In genomic region chr9:121048618-121049017, GRCh38 we compare ENCODE assay signal across 28 cellular contexts. TPM values are rescaled to one million over a fixed set of nuclear protein-coding genes. Genes with fewer than 3 reads are reported as not detected.
A peak's percentile ranks its signal among the peaks of the same experiment; 100 is the strongest.
DNase-seq lines count a peak whose midpoint lies in the region; ATAC-seq and TF ChIP-seq lines count a peak whose summit lies in the region.
"Had no signal": no experiment of that assay in that cellular context is flagged by ENCODE, and none has a peak within 500 bp of the region (broad histone marks: within the 10 kb centered on the region; RNA-seq: fewer than 3 reads in every experiment).

No MANE protein-coding gene starts in this region.

- H4K20me1 ChIP-seq in GM23248 (ENCODE audit: insufficient read depth), result no peaks in the 10 kb centered on the region

- no peak overlapping the region for H3K27ac ChIP-seq in GM23248
- no peak overlapping the region for H3K27ac ChIP-seq in left lung
- no peak overlapping the region for H3K27ac ChIP-seq in SJCRH30
- H3K27ac ChIP-seq: prostate gland, tibial nerve had no signal

- H3K9me2 ChIP-seq in GM23248 (ENCODE audit: insufficient read depth), result no peaks in the 10 kb centered on the region

- in situ Hi-C loops in GM23248 (cut with MboI), result no loop called here

- H3K4me1 ChIP-seq in GM23248 (ENCODE audit: insufficient read depth) (no peaks in the 10 kb centered on the region), left lung (peaks cover 0 to 4% of the 10 kb centered on the region in 2 donors), SJCRH30 (no peaks in the 10 kb centered on the region)
- H3K4me1 ChIP-seq: prostate gland, tibial nerve had no signal

- no peak overlapping the region for H3K4me2 ChIP-seq in GM23248 (ENCODE audit: unreplicated experiment)

- H3K27me3 ChIP-seq in GM23248 (replicated peaks; ENCODE audit: insufficient read depth) (no peaks in the 10 kb centered on the region), left lung (no peaks in the 10 kb centered on the region), SJCRH30 (no peaks in the 10 kb centered on the region)
- H3K27me3 ChIP-seq: MG63, tibial nerve had no signal

- H3K27me3 Mint-ChIP-seq in activated T-cell treated with anti-CD3 and anti-CD28 coated beads, Interleukin-2, amount 50 U/mL, for 72 hours (ENCODE audit: low read depth), result no peaks in the 10 kb centered on the region

- no peaks in the 10 kb centered on the region for H3F3A ChIP-seq in GM23248 (ENCODE audit: insufficient read depth)

- no peaks in the 10 kb centered on the region for H3K4me1 Mint-ChIP-seq in activated T-cell treated with anti-CD3 and anti-CD28 coated beads, Interleukin-2, amount 50 U/mL, for 72 hours (ENCODE audit: low read depth)
- H3K4me1 Mint-ChIP-seq: naive thymus-derived CD4-positive, alpha-beta T cell had no signal

- H3K36me3 ChIP-seq in GM23248 (ENCODE audit: low read depth) (no peaks in the 10 kb centered on the region), left lung (no peaks in the 10 kb centered on the region), SJCRH30 (no peaks in the 10 kb centered on the region)
- H3K36me3 ChIP-seq: MG63, prostate gland had no signal

- H3K9ac ChIP-seq in GM23248, result no peak overlapping the region

- peak; percentile 83 for ATAC-seq in left lung
- ATAC-seq in activated T-cell treated with anti-CD3 and anti-CD28 coated beads, Interleukin-2, amount 50 U/mL, for 72 hours (replicated peaks in 1 of 2), result no peak
- ATAC-seq: activated CD4-positive, CD25-positive, alpha-beta regulatory T cell treated with anti-CD3 and anti-CD28 coated beads, Interleukin-2, amount 50 U/mL, for 24 hours; naive thymus-derived CD4-positive, alpha-beta T cell; sciatic nerve had no signal

- H3K9me3 ChIP-seq in GM23248 (ENCODE audit: low read depth) (no peaks in the 10 kb centered on the region), left lung (no peaks in the 10 kb centered on the region), SJCRH30 (replicated peaks) (no peaks in the 10 kb centered on the region)
- H3K9me3 ChIP-seq: MG63, prostate gland, tibial nerve had no signal

- H3K79me2 ChIP-seq in GM23248 (ENCODE audit: insufficient read depth), result no peaks in the 10 kb centered on the region

- intact Hi-C loops in left lung (cut with DNase I), result no loop called here
- intact Hi-C loops in head of caudate nucleus (cut with DNase I), result no loop called here

- no peak overlapping the region for H3K4me3 ChIP-seq in GM23248
- H3K4me3 ChIP-seq in left lung, result no peak overlapping the region
- H3K4me3 ChIP-seq in SJCRH30, result no peak overlapping the region
- H3K4me3 ChIP-seq: lung, MG63, prostate gland, tibial nerve had no signal

- H3K9me3 Mint-ChIP-seq in activated T-cell treated with anti-CD3 and anti-CD28 coated beads, Interleukin-2, amount 50 U/mL, for 72 hours, result no peaks in the 10 kb centered on the region
- H3K9me3 Mint-ChIP-seq: activated naive CD4-positive, alpha-beta T cell treated with anti-CD3 and anti-CD28 coated beads for 36 hours; naive thymus-derived CD4-positive, alpha-beta T cell had no signal

- H3K4me3 Mint-ChIP-seq in activated T-cell treated with anti-CD3 and anti-CD28 coated beads, Interleukin-2, amount 50 U/mL, for 72 hours, result no peak overlapping the region
- H3K4me3 Mint-ChIP-seq: activated naive CD4-positive, alpha-beta T cell treated with anti-CD3 and anti-CD28 coated beads for 36 hours; naive thymus-derived CD4-positive, alpha-beta T cell had no signal

- no peaks in the 10 kb centered on the region for H3K36me3 Mint-ChIP-seq in activated T-cell treated with anti-CD3 and anti-CD28 coated beads, Interleukin-2, amount 50 U/mL, for 72 hours (ENCODE audit: insufficient read depth in 2 of 2)

- DNase-seq in GM23248 (peak; percentile 12), astrocyte of the hippocampus (ENCODE audit: low read depth, low spot score) (peak; percentile 22), left lung (no peak), head of caudate nucleus (no peak), SJCRH30 (no peak), LoVo (ENCODE audit: low spot score) (no peak)
- no peak for DNase-seq in activated T-cell treated with anti-CD3 and anti-CD28 coated beads, Interleukin-2, amount 50 U/mL, for 72 hours
- DNase-seq: activated CD4-positive, alpha-beta T cell treated with anti-CD3 and anti-CD28 coated beads, Interleukin-2, amount 50 U/mL, for 48 hours; activated naive CD4-positive, alpha-beta T cell treated with anti-CD3 and anti-CD28 coated beads for 36 hours; amniotic stem cell; DND-41; effector memory CD4-positive, alpha-beta T cell; erythroblast; KG1; kidney glomerular epithelial cell; MG63; naive thymus-derived CD4-positive, alpha-beta T cell; NCI-H1105 treated with DMSO at 0.1 percent for 48 hours; NCI-H2029 treated with DMSO at 0.1 percent for 48 hours; NCI-H526; NK-92 treated with Interleukin-12 subunit alpha and Interleukin-12 subunit beta, amount 100 ng/mL, for 24 hours; stimulated activated CD4-positive, alpha-beta T cell treated with anti-CD3 and anti-CD28 coated beads, Interleukin-4, amount 100 ng/mL, for 4 hours; T-helper 2 cell had no signal

- TF ChIP-seq CTCF in left lung (IDR thresholded peaks at IDR 0.05), result no peak

- H3K27ac Mint-ChIP-seq in activated T-cell treated with anti-CD3 and anti-CD28 coated beads, Interleukin-2, amount 50 U/mL, for 72 hours, result no peak overlapping the region
- H3K27ac Mint-ChIP-seq: activated naive CD4-positive, alpha-beta T cell treated with anti-CD3 and anti-CD28 coated beads for 36 hours; naive thymus-derived CD4-positive, alpha-beta T cell had no signal

- no peak overlapping the region for H2AFZ ChIP-seq in GM23248

RNA-seq across cellular contexts. Expression of gene C5, which starts 1.5 kb away (rescaled TPM):
- total RNA-seq in GM23248 (2014; rRNA removed; shearing (Covaris generic)), result 1.6 and 2.4 TPM in 2 replicates
- polyA plus RNA-seq in GM23248 (2016; fragmentation: Nextera tagmentation; extraction: Ambion mirVana), result 0.58 and 1.2 TPM in 2 replicates
- total RNA-seq in left lung, result 10 to 100 TPM; 12.3 to 32.2 TPM
- 1 to 10 TPM; 1.9 to 3.5 TPM for total RNA-seq in activated T-cell treated with anti-CD3 and anti-CD28 coated beads, Interleukin-2, amount 50 U/mL, for 72 hours
- 2.6 and 3.0 TPM in 2 replicates for total RNA-seq in SJCRH30 (2014; rRNA removed; shearing (Covaris generic))

RNA-seq across cellular contexts. Expression of gene CNTRL, which starts 26.1 kb away (rescaled TPM):
- total RNA-seq in GM23248 (2014; rRNA removed; shearing (Covaris generic)), result 6.3 and 7.3 TPM in 2 replicates
- polyA plus RNA-seq in GM23248 (2016; fragmentation: Nextera tagmentation; extraction: Ambion mirVana), result 3.7 and 4.4 TPM in 2 replicates
- total RNA-seq in left lung, result 10 to 100 TPM; 13.6 to 18.5 TPM
- 10 to 100 TPM; 81.0 to 81.2 TPM for total RNA-seq in activated T-cell treated with anti-CD3 and anti-CD28 coated beads, Interleukin-2, amount 50 U/mL, for 72 hours
- total RNA-seq in SJCRH30 (2014; rRNA removed; shearing (Covaris generic)), result 32.8 and 40.6 TPM in 2 replicates

Comparison
In these comparisons a context has a peak if more than half of its experiments do, and no peak if none do; other contexts are left out.
1. DNase-seq: peak in GM23248 (single experiment) and astrocyte of the hippocampus (single experiment); none in left lung (0 of 2), activated T-cell treated with anti-CD3 and anti-CD28 coated beads, Interleukin-2, amount 50 U/mL, for 72 hours (0 of 2), head of caudate nucleus (0 of 42), SJCRH30 (0 of 2) and LoVo (single experiment).